ENCODE assay signal across 10 cellular contexts in the genomic region with DNA sequence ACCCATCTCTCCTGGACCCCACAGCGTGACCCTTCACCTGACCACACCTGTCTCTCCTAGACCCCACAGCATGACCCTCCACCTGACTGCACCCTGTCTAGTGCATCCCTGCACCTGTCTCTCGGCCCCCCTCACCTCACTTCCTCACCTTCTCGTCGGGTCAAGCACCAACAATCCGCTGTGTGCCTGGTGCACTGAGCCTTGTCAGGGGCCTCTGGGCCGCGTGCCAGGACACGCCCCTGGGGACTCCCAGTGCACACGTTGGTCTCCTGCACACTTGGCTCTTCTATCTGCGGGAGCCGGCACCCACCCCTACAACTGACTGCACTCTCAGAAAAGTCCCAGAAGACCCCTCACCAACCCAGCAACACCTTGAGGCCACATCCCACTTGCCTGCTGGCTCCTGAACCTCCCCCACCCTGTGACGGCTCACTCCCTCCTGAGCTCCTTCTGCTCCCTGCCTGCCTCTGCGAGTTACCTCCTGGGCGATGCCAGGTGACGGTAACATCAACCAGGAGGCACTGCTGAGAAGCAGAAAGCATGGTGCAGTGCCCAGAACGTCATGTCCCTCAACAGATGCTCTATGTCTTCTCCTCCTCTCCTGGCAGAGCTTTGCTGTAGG.
DNase-seq lines count a peak whose midpoint lies in the region; ATAC-seq and TF ChIP-seq lines count a peak whose summit lies in the region.
"Had no signal": no experiment of that assay in that cellular context is flagged by ENCODE, and none has a peak within 500 bp of the region (broad histone marks: within the 10 kb centered on the region; RNA-seq: fewer than 3 reads in every experiment).

No MANE protein-coding gene starts in this region.

- H3K4me1 Mint-ChIP-seq in mesothelial cell of epicardium = peaks cover 25% of the 10 kb centered on the region

- no peak overlapping the region for H3K4me3 Mint-ChIP-seq in mesothelial cell of epicardium
- H3K4me3 Mint-ChIP-seq: activated T-helper 1 cell treated with anti-CD3 and anti-CD28 coated beads, Interleukin-12 subunit alpha, Interleukin-12 subunit beta, Interleukin-2, Interleukin-4 antibody, amounts not matched to agents 30 ng/mL and 10 ng/mL and 1 ng/mL, durations not matched to agents 14 hours and 24 hours and 36 hours had no signal

- TF ChIP-seq CTCF in mesothelial cell of epicardium (IDR thresholded peaks at IDR 0.05; ENCODE audit: unreplicated experiment) = no peak

- H3K27me3 Mint-ChIP-seq in mesothelial cell of epicardium (ENCODE audit: low read depth) = no peaks in the 10 kb centered on the region

- in situ Hi-C loops in KBM-7 (cut with MboI; ENCODE audit: low pct_unique_long_range_greater_than_20kb, low sequenced_read_pairs) = no loop called here

- peak overlapping the region; percentile 1 for H3K27ac Mint-ChIP-seq in mesothelial cell of epicardium
- H3K27ac Mint-ChIP-seq: activated T-helper 1 cell treated with anti-CD3 and anti-CD28 coated beads, Interleukin-12 subunit alpha, Interleukin-12 subunit beta, Interleukin-2, Interleukin-4 antibody, amounts not matched to agents 30 ng/mL and 10 ng/mL and 1 ng/mL, durations not matched to agents 14 hours and 24 hours and 36 hours had no signal

- DNase-seq in DMS53 (lab: John Stamatoyannopoulos, UW) (peak; percentile 90), SHP77 treated with DMSO at 0.1 percent for 48 hours (lab: John Stamatoyannopoulos, UW) (peak; percentile 50), mesothelial cell of epicardium (ENCODE audit: low spot score in 2 of 2, unreplicated experiment in 2 of 2) (no peak), SKM-1 treated with dmso at 0.1 percent for 144 hours (lab: John Stamatoyannopoulos, UW; ENCODE audit: unreplicated experiment) (no peak), KBM-7 (no peak)
- DNase-seq: midbrain had no signal

- ATAC-seq in HG02798 (IDR thresholded peaks at IDR 0.05; ENCODE audit: poor library complexity, unreplicated experiment) (peak; percentile 44), GM21367 (IDR thresholded peaks at IDR 0.05; ENCODE audit: unreplicated experiment) (no peak), esophagus mucosa (no peak)

- no peaks in the 10 kb centered on the region for H3K36me3 Mint-ChIP-seq in mesothelial cell of epicardium

- H3K9me3 Mint-ChIP-seq in mesothelial cell of epicardium = no peaks in the 10 kb centered on the region
- H3K9me3 Mint-ChIP-seq: activated T-helper 1 cell treated with anti-CD3 and anti-CD28 coated beads, Interleukin-12 subunit alpha, Interleukin-12 subunit beta, Interleukin-2, Interleukin-4 antibody, amounts not matched to agents 30 ng/mL and 10 ng/mL and 1 ng/mL, durations not matched to agents 14 hours and 24 hours and 36 hours had no signal

Comparison
In these comparisons a context has a peak if more than half of its experiments do, and no peak if none do; other contexts are left out.
1. DNase-seq: peak in DMS53 (single experiment) and SHP77 treated with DMSO at 0.1 percent for 48 hours (single experiment); none in mesothelial cell of epicardium (0 of 2), SKM-1 treated with dmso at 0.1 percent for 144 hours (single experiment) and KBM-7 (single experiment).